27 cellular contexts compared by ENCODE assay signal in genomic region chr18:9520666-9521065, GRCh38.
"Had no signal": no experiment of that assay in that cellular context is flagged by ENCODE, and none has a peak within 500 bp of the region (broad histone marks: within the 10 kb centered on the region; RNA-seq: fewer than 3 reads in every experiment).

No MANE protein-coding gene starts in this region.

- H3K9me3 ChIP-seq: colonic mucosa, gastrocnemius medialis, left lung, spleen, tibial artery had no signal

- H3K27ac ChIP-seq: colonic mucosa, gastrocnemius medialis, left lung, neural progenitor cell, spleen, tibial artery, WERI-Rb-1 had no signal

- H3K4me1 Mint-ChIP-seq: activated CD4-positive, alpha-beta T cell treated with anti-CD3 and anti-CD28 coated beads, Interleukin-2, amount 10 ng/mL, durations not matched to agents 7 days and 5 days; activated naive CD8-positive, alpha-beta T cell treated with anti-CD3 and anti-CD28 coated beads, Interleukin-2, amount 50 U/mL, for 24 hours; neural progenitor cell; stimulated activated naive CD8-positive, alpha-beta T cell treated with anti-CD3 and anti-CD28 coated beads, Interleukin-15, amount 100 ng/mL, for 72 hours had no signal

- ATAC-seq: activated CD8-positive, alpha-beta memory T cell treated with anti-CD3 and anti-CD28 coated beads, Interleukin-2, amount 10 ng/mL, durations not matched to agents 7 days and 5 days; activated CD8-positive, alpha-beta T cell treated with anti-CD3 and anti-CD28 coated beads for 36 hours; activated naive CD8-positive, alpha-beta T cell treated with anti-CD3 and anti-CD28 coated beads, Interleukin-2, amount 50 U/mL, for 24 hours; effector memory CD8-positive, alpha-beta T cell; esophagus mucosa; gastrocnemius medialis; left lung; naive thymus-derived CD8-positive, alpha-beta T cell; stimulated activated naive CD8-positive, alpha-beta T cell treated with anti-CD3 and anti-CD28 coated beads, Interleukin-15, amount 100 ng/mL, for 72 hours had no signal

- H3K4me3 ChIP-seq: colonic mucosa, dorsolateral prefrontal cortex, gastrocnemius medialis, left lung, lung, neural progenitor cell, spleen, tibial artery had no signal

- H3K36me3 ChIP-seq: colonic mucosa had no signal

- H3K9me3 Mint-ChIP-seq: activated CD4-positive, alpha-beta T cell treated with anti-CD3 and anti-CD28 coated beads, Interleukin-2, amount 10 ng/mL, durations not matched to agents 7 days and 5 days; activated CD8-positive, alpha-beta T cell treated with anti-CD3 and anti-CD28 coated beads for 36 hours; activated naive CD4-positive, alpha-beta T cell treated with anti-CD3 and anti-CD28 coated beads, Interleukin-2, amount 10 ng/mL, durations not matched to agents 7 days and 5 days; activated naive CD8-positive, alpha-beta T cell treated with anti-CD3 and anti-CD28 coated beads, Interleukin-2, amount 50 U/mL, for 24 hours; central memory CD8-positive, alpha-beta T cell; effector memory CD8-positive, alpha-beta T cell; naive thymus-derived CD8-positive, alpha-beta T cell; neural progenitor cell; stimulated activated naive CD8-positive, alpha-beta T cell treated with anti-CD3 and anti-CD28 coated beads, Interleukin-15, amount 100 ng/mL, for 72 hours had no signal

- H3K4me3 Mint-ChIP-seq: activated CD4-positive, alpha-beta T cell treated with anti-CD3 and anti-CD28 coated beads, Interleukin-2, amount 10 ng/mL, durations not matched to agents 7 days and 5 days; activated CD8-positive, alpha-beta memory T cell treated with anti-CD3 and anti-CD28 coated beads, Interleukin-2, amount 10 ng/mL, durations not matched to agents 7 days and 5 days; activated CD8-positive, alpha-beta T cell treated with anti-CD3 and anti-CD28 coated beads for 36 hours; activated naive CD4-positive, alpha-beta T cell treated with anti-CD3 and anti-CD28 coated beads, Interleukin-2, amount 10 ng/mL, durations not matched to agents 7 days and 5 days; activated naive CD8-positive, alpha-beta T cell treated with anti-CD3 and anti-CD28 coated beads, Interleukin-2, amount 50 U/mL, for 24 hours; central memory CD8-positive, alpha-beta T cell; effector memory CD8-positive, alpha-beta T cell; naive thymus-derived CD8-positive, alpha-beta T cell; neural progenitor cell; stimulated activated naive CD8-positive, alpha-beta T cell treated with anti-CD3 and anti-CD28 coated beads, Interleukin-15, amount 100 ng/mL, for 72 hours had no signal

- H3K27me3 ChIP-seq: colonic mucosa, dorsolateral prefrontal cortex, gastrocnemius medialis, left lung, neural progenitor cell, spleen, tibial artery had no signal

- H3K27me3 Mint-ChIP-seq: activated CD4-positive, alpha-beta T cell treated with anti-CD3 and anti-CD28 coated beads, Interleukin-2, amount 10 ng/mL, durations not matched to agents 7 days and 5 days; activated CD8-positive, alpha-beta memory T cell treated with anti-CD3 and anti-CD28 coated beads, Interleukin-2, amount 10 ng/mL, durations not matched to agents 7 days and 5 days; activated CD8-positive, alpha-beta T cell treated with anti-CD3 and anti-CD28 coated beads for 36 hours; activated naive CD4-positive, alpha-beta T cell treated with anti-CD3 and anti-CD28 coated beads, Interleukin-2, amount 10 ng/mL, durations not matched to agents 7 days and 5 days; activated naive CD8-positive, alpha-beta T cell treated with anti-CD3 and anti-CD28 coated beads, Interleukin-2, amount 50 U/mL, for 24 hours; central memory CD8-positive, alpha-beta T cell; effector memory CD8-positive, alpha-beta T cell; naive thymus-derived CD8-positive, alpha-beta T cell; stimulated activated naive CD8-positive, alpha-beta T cell treated with anti-CD3 and anti-CD28 coated beads, Interleukin-15, amount 100 ng/mL, for 72 hours had no signal

- DNase-seq: activated CD4-positive, alpha-beta T cell treated with anti-CD3 and anti-CD28 coated beads, Interleukin-2, amount 10 ng/mL, durations not matched to agents 7 days and 5 days; activated CD4-positive, CD25-positive, alpha-beta regulatory T cell treated with anti-CD3 and anti-CD28 coated beads, Interleukin-2, amount 50 U/mL, for 72 hours; activated CD8-positive, alpha-beta memory T cell treated with anti-CD3 and anti-CD28 coated beads, Interleukin-2, amount 10 ng/mL, durations not matched to agents 7 days and 5 days; activated CD8-positive, alpha-beta T cell treated with anti-CD3 and anti-CD28 coated beads for 36 hours; activated effector memory CD4-positive, alpha-beta T cell treated with anti-CD3 and anti-CD28 coated beads, Interleukin-2, amount 50 U/mL, for 16 hours; activated naive CD4-positive, alpha-beta T cell treated with anti-CD3 and anti-CD28 coated beads, Interleukin-2, amount 10 ng/mL, durations not matched to agents 7 days and 5 days; activated naive CD8-positive, alpha-beta T cell treated with anti-CD3 and anti-CD28 coated beads, Interleukin-2, amount 50 U/mL, for 24 hours; activated T-cell treated with anti-CD3 and anti-CD28 coated beads for 4 hours; anterior cingulate cortex; colonic mucosa; dorsolateral prefrontal cortex; effector memory CD8-positive, alpha-beta T cell; gastrocnemius medialis; hippocampal formation; kidney glomerular epithelial cell; left lung; naive thymus-derived CD8-positive, alpha-beta T cell; posterior cingulate gyrus; spleen; stimulated activated CD4-positive, alpha-beta T cell treated with anti-CD3 and anti-CD28 coated beads, Interleukin-4, amount 100 ng/mL, for 1 hour; stimulated activated naive CD8-positive, alpha-beta T cell treated with anti-CD3 and anti-CD28 coated beads, Interleukin-15, amount 100 ng/mL, for 72 hours; tibial artery; WERI-Rb-1 had no signal

- H3K4me1 ChIP-seq: colonic mucosa, neural progenitor cell had no signal

- H3K27ac Mint-ChIP-seq: activated CD4-positive, alpha-beta T cell treated with anti-CD3 and anti-CD28 coated beads, Interleukin-2, amount 10 ng/mL, durations not matched to agents 7 days and 5 days; activated CD8-positive, alpha-beta memory T cell treated with anti-CD3 and anti-CD28 coated beads, Interleukin-2, amount 10 ng/mL, durations not matched to agents 7 days and 5 days; activated CD8-positive, alpha-beta T cell treated with anti-CD3 and anti-CD28 coated beads for 36 hours; activated naive CD4-positive, alpha-beta T cell treated with anti-CD3 and anti-CD28 coated beads, Interleukin-2, amount 10 ng/mL, durations not matched to agents 7 days and 5 days; activated naive CD8-positive, alpha-beta T cell treated with anti-CD3 and anti-CD28 coated beads, Interleukin-2, amount 50 U/mL, for 24 hours; naive thymus-derived CD8-positive, alpha-beta T cell; neural progenitor cell; stimulated activated naive CD8-positive, alpha-beta T cell treated with anti-CD3 and anti-CD28 coated beads, Interleukin-15, amount 100 ng/mL, for 72 hours had no signal
